ENCODE assay signal across 1 cellular context in the genomic region with DNA sequence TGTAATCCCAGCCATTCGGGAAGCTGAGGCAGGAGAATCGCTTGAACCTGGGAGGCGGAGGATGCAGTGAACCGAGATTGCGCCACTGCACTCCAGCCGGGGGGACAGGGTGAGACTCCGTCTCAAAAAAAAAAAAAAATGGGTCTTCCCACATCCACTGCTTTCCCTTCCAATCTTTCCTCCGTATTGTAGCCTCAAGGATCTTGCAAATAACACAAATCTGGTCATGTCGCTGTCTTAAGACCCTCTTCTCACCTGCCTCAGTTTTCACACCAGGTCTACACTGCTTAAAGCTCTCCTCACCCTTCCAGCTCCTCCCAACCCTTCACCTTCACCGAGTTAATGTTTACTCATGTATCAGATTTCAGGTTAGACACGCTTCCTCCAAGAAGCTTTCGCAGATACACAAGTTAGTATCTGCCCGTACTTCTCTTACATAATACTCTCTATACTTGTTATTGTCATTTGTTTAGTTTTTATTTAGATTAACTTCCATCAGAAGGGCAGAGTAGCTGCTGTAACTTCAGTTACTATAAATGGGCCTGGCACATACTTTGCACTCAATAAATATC.
TF ChIP-seq lines count a peak whose summit lies in the region.

No MANE protein-coding gene starts in this region.

TF ChIP-seq in endothelial cell of umbilical vein, 7 proteins besides CTCF, POLR2A, EP300 and RAD21 (continued from another document):
- TF ChIP-seq MYC (IDR thresholded peaks at IDR 0.05; ENCODE audit: low read depth, low read length) (no peak), POLR2AphosphoS5 (IDR thresholded peaks at IDR 0.05; ENCODE audit: insufficient read depth, low read depth, low read length) (no peak)
